ENCODE assay signal across 29 cellular contexts in genomic region chr12:104048162-104048561, GRCh38. TPM values are rescaled to one million over a fixed set of nuclear protein-coding genes. Genes with fewer than 3 reads are reported as not detected.
A peak's percentile ranks its signal among the peaks of the same experiment; 100 is the strongest.
DNase-seq lines count a peak whose midpoint lies in the region; ATAC-seq and TF ChIP-seq lines count a peak whose summit lies in the region.
"Had no signal": no experiment of that assay in that cellular context is flagged by ENCODE, and none has a peak within 500 bp of the region (broad histone marks: within the 10 kb centered on the region; RNA-seq: fewer than 3 reads in every experiment).

No MANE protein-coding gene starts in this region.

- H3K36me3 ChIP-seq in ACC112 (ENCODE audit: insufficient read depth, low read length) (no peaks in the 10 kb centered on the region), SK-N-MC (ENCODE audit: insufficient read depth, low read length) (no peaks in the 10 kb centered on the region), fibroblast of lung (ENCODE audit: control insufficient read depth, insufficient read depth, low read length) (no peaks in the 10 kb centered on the region), sigmoid colon (no peaks in the 10 kb centered on the region), adrenal gland (replicated peaks in 1 of 2) (no peaks in the 10 kb centered on the region)
- H3K36me3 ChIP-seq: heart right ventricle, ovary, SJCRH30, thyroid gland had no signal

- DNase-seq in SK-N-MC (ENCODE audit: low read depth, low spot score) = no peak
- DNase-seq in fibroblast of lung (ENCODE audit: low read depth in 2 of 2) = no peak
- DNase-seq in sigmoid colon = no peak
- DNase-seq in NOMO-1 (lab: John Stamatoyannopoulos, UW; ENCODE audit: unreplicated experiment in 2 of 2) = no peak
- DNase-seq in activated CD8-positive, alpha-beta memory T cell treated with anti-CD3 and anti-CD28 coated beads for 24 hours = no peak
- DNase-seq in adrenal gland = no peak
- DNase-seq: activated CD4-positive, alpha-beta T cell treated with anti-CD3 and anti-CD28 coated beads, Interleukin-2, amount 10 ng/mL, durations not matched to agents 7 days and 5 days; activated CD8-positive, alpha-beta memory T cell treated with anti-CD3 and anti-CD28 coated beads, Interleukin-2, amount 10 ng/mL, durations not matched to agents 7 days and 5 days; activated naive CD4-positive, alpha-beta T cell treated with anti-CD3 and anti-CD28 coated beads, Interleukin-2, amount 50 U/mL, for 16 hours; C1 segment of cervical spinal cord; Caco-2; central memory CD4-positive, alpha-beta T cell; DMS79; dorsolateral prefrontal cortex; foreskin keratinocyte; heart right ventricle; MV-4-11; naive thymus-derived CD4-positive, alpha-beta T cell; NCI-H2171; NCI-H510A treated with DMSO at 0.1 percent for 48 hours; NK-92 treated with Interleukin-12 subunit alpha and Interleukin-12 subunit beta, amount 100 ng/mL, for 24 hours; ovary; SJCRH30; stimulated activated naive CD8-positive, alpha-beta T cell treated with anti-CD3 and anti-CD28 coated beads, Interleukin-15, Interleukin-2, amounts not matched to agents 100 U/mL and 50 U/mL, for 24 hours; thyroid gland had no signal

- ATAC-seq in GM19395 (IDR thresholded peaks at IDR 0.05; ENCODE audit: unreplicated experiment) = no peak
- ATAC-seq: activated CD8-positive, alpha-beta memory T cell treated with anti-CD3 and anti-CD28 coated beads, Interleukin-2, amount 10 ng/mL, durations not matched to agents 7 days and 5 days; foreskin keratinocyte; heart right ventricle; naive thymus-derived CD4-positive, alpha-beta T cell; Panc1; stimulated activated naive CD8-positive, alpha-beta T cell treated with anti-CD3 and anti-CD28 coated beads, Interleukin-15, Interleukin-2, amounts not matched to agents 100 U/mL and 50 U/mL, for 24 hours had no signal

- H3K4me1 ChIP-seq in ACC112 (ENCODE audit: control insufficient read depth, insufficient read depth, low read length, unreplicated experiment) = peaks cover 18% of the 10 kb centered on the region
- peaks cover 7% of the 10 kb centered on the region for H3K4me1 ChIP-seq in fibroblast of lung (ENCODE audit: control insufficient read depth, extremely low read depth, insufficient read depth, low read length)
- peaks cover 0 to 52% (median 47%) of the 10 kb centered on the region in 4 donors for H3K4me1 ChIP-seq in sigmoid colon
- H3K4me1 ChIP-seq in adrenal gland (replicated peaks in 1 of 2) = peaks cover 7 to 12% of the 10 kb centered on the region in 2 donors
- H3K4me1 ChIP-seq: Caco-2 had no signal

- H3K79me2 ChIP-seq in ACC112 (ENCODE audit: control insufficient read depth, insufficient read depth, low read length, unreplicated experiment) (peaks cover 10% of the 10 kb centered on the region), fibroblast of lung (ENCODE audit: control insufficient read depth, insufficient read depth, low read length) (peaks cover 5% of the 10 kb centered on the region)

- H3K27me3 ChIP-seq in ACC112 (ENCODE audit: insufficient read depth, low read length) (no peaks in the 10 kb centered on the region), fibroblast of lung (ENCODE audit: control insufficient read depth, insufficient read depth, low read length) (no peaks in the 10 kb centered on the region), sigmoid colon (no peaks in the 10 kb centered on the region), adrenal gland (no peaks in the 10 kb centered on the region)
- H3K27me3 ChIP-seq: foreskin keratinocyte, ovary, SJCRH30, thyroid gland had no signal

- H3K27ac ChIP-seq in ACC112 (ENCODE audit: low read depth, low read length) = no peak overlapping the region
- no peak overlapping the region for H3K27ac ChIP-seq in SK-N-MC
- H3K27ac ChIP-seq in fibroblast of lung (ENCODE audit: insufficient read depth, low read length) = no peak overlapping the region
- peak overlapping the region in 3 of 4 donors; percentile 83 to 86 (median 83) for H3K27ac ChIP-seq in sigmoid colon
- no peak overlapping the region for H3K27ac ChIP-seq in adrenal gland
- H3K27ac ChIP-seq: dorsolateral prefrontal cortex, epithelial cell of prostate, foreskin keratinocyte, SJCRH30 had no signal

- H3K4me2 ChIP-seq in fibroblast of lung (ENCODE audit: extremely low read depth, insufficient read depth, low read length) = peak overlapping the region; percentile 98

- H3K4me3 ChIP-seq in ACC112 (ENCODE audit: low read depth, low read length) = peak overlapping the region; percentile 79
- H3K4me3 ChIP-seq in SK-N-MC = peak overlapping the region; percentile 82; the same call in 1 of the 2 replicates
- H3K4me3 ChIP-seq in fibroblast of lung (replicated peaks in 1 of 4; ENCODE audit: control extremely low read depth in 1 of 4, insufficient read depth in 1 of 4, low read depth in 3 of 4, low read length in 4 of 4) = peak overlapping the region; percentile 64 to 71 (median 70)
- no peak overlapping the region for H3K4me3 ChIP-seq in sigmoid colon
- no peak overlapping the region for H3K4me3 ChIP-seq in adrenal gland
- H3K4me3 ChIP-seq: thyroid gland had no signal

- H2AFZ ChIP-seq in ACC112 (ENCODE audit: low read length, unreplicated experiment) = peak overlapping the region; percentile 35
- H2AFZ ChIP-seq in fibroblast of lung (ENCODE audit: low read length) = no peak overlapping the region

- TF ChIP-seq EP300 in sigmoid colon (IDR thresholded peaks at IDR 0.05) = no peak

- intact Hi-C loops in sigmoid colon (cut with DNase I) (loop anchor here (5.0 kb wide), 1 partner anchor 81 kb away; the partner anchor contains the start of gene TDG), adrenal gland (cut with DNase I) (loop anchor here in 1 of 2 donors (10.0 kb wide), 1 partner anchor 53 kb away; no protein-coding TSS in a partner anchor)

- TF ChIP-seq POLR2A in sigmoid colon (IDR thresholded peaks at IDR 0.05) (no peak), adrenal gland (IDR thresholded peaks at IDR 0.05) (no peak)

- TF ChIP-seq CTCF in fibroblast of lung (conservative IDR thresholded peaks at IDR 0.05 in 1 of 2, IDR thresholded peaks at IDR 0.05 in 1 of 2; ENCODE audit: low read depth in 1 of 2, low read length in 2 of 2) (no peak), sigmoid colon (IDR thresholded peaks at IDR 0.05) (no peak), adrenal gland (IDR thresholded peaks at IDR 0.05) (no peak)

- H3K9me3 ChIP-seq in SK-N-MC (ENCODE audit: low read depth, low read length) (no peaks in the 10 kb centered on the region), fibroblast of lung (ENCODE audit: control insufficient read depth, insufficient read depth, low read depth, low read length) (no peaks in the 10 kb centered on the region), sigmoid colon (no peaks in the 10 kb centered on the region), adrenal gland (replicated peaks in 1 of 3) (no peaks in the 10 kb centered on the region)
- H3K9me3 ChIP-seq: Caco-2, heart right ventricle, ovary, SJCRH30, thyroid gland had no signal

- WGBS in sigmoid colon, 2 donors = 77 to 91% methylated on average over 5 of the region's 5 CpGs
- WGBS in adrenal gland, 4 donors = 78 to 85% (median 82%) methylated on average over 5 of the region's 5 CpGs

- H3K9ac ChIP-seq in SK-N-MC (ENCODE audit: insufficient read length) (no peak overlapping the region), fibroblast of lung (ENCODE audit: insufficient read depth, low read length) (no peak overlapping the region)

- H4K20me1 ChIP-seq in fibroblast of lung (ENCODE audit: control insufficient read depth, extremely low read depth, insufficient read depth, low read length) = no peaks in the 10 kb centered on the region

RNA-seq across cellular contexts. Expression of gene GLT8D2, which starts 1.8 kb away (rescaled TPM):
- 12.6 and 36.3 TPM in 2 replicates for total RNA-seq in fibroblast of lung
- 61.9 and 90.1 TPM in 2 replicates for polyA plus RNA-seq in fibroblast of lung
- 33.5 and 46.6 TPM in 2 replicates for polyA plus RNA-seq in fibroblast of lung (2012)
- polyA minus RNA-seq in fibroblast of lung (ENCODE audit: low replicate concordance) = 10.2 and 11.0 TPM in 2 replicates
- 10 to 100 TPM; 12.5 to 53.2 (median 17.7) TPM for total RNA-seq in sigmoid colon
- 1 to 10 TPM; 1.6 to 6.4 (median 4.2) TPM for polyA plus RNA-seq in sigmoid colon
- 10 to 100 TPM in 5 of 8 donors, 1 to 10 TPM in 3; 6.3 to 21.2 (median 13.2) TPM for total RNA-seq in adrenal gland
- polyA plus RNA-seq in adrenal gland = 10 to 100 TPM; 11.4 to 15.8 (median 14.7) TPM
- total RNA-seq: activated CD4-positive, alpha-beta T cell treated with anti-CD3 and anti-CD28 coated beads, Interleukin-2, amount 10 ng/mL, durations not matched to agents 7 days and 5 days; Caco-2 had no signal

RNA-seq across cellular contexts. Expression of gene HCFC2, which starts 16.2 kb away (rescaled TPM):
- total RNA-seq in fibroblast of lung (28.0 and 36.2 TPM in 2 replicates), sigmoid colon (10 to 100 TPM; 35.7 to 53.6 (median 47.1) TPM), adrenal gland (10 to 100 TPM; 12.6 to 35.4 (median 21.6) TPM)
- polyA plus RNA-seq in fibroblast of lung (16.4 and 27.0 TPM in 2 replicates), sigmoid colon (1 to 10 TPM; 4.9 to 5.6 (median 5.4) TPM), adrenal gland (10 to 100 TPM in 1 of 3 donors, 1 to 10 TPM in 2; 8.5 to 21.0 (median 9.7) TPM)
- 9.2 and 13.8 TPM in 2 replicates for polyA plus RNA-seq in fibroblast of lung (2012)
- 5.7 and 10.7 TPM in 2 replicates for polyA minus RNA-seq in fibroblast of lung (ENCODE audit: low replicate concordance)

Comparison
In these comparisons a context has a peak if more than half of its experiments do, and no peak if none do; other contexts are left out.
1. H3K27ac ChIP-seq: peak in sigmoid colon (3 of 4); none in ACC112 (single experiment), SK-N-MC (single experiment), fibroblast of lung (single experiment) and adrenal gland (0 of 5).
2. H3K4me3 ChIP-seq: peak in ACC112 (single experiment), SK-N-MC (single experiment) and fibroblast of lung (4 of 4); none in sigmoid colon (0 of 4) and adrenal gland (0 of 4).